ENCODE assay signal across 8 cellular contexts in genomic region chr13:113862191-113862765, GRCh38. TPM values are rescaled to one million over a fixed set of nuclear protein-coding genes. Genes with fewer than 3 reads are reported as not detected.
DNase-seq lines count a peak whose midpoint lies in the region; TF ChIP-seq lines count a peak whose summit lies in the region.

No MANE protein-coding gene starts in this region.

- H3K27ac Mint-ChIP-seq in Calu3 (ENCODE audit: unreplicated experiment) (no peak overlapping the region), progenitor cell of endocrine pancreas (peak overlapping the region; percentile 88)

- TF ChIP-seq CTCF in Calu3 (IDR thresholded peaks at IDR 0.05; ENCODE audit: unreplicated experiment) (no peak), fibroblast of the aortic adventitia (IDR thresholded peaks at IDR 0.05; ENCODE audit: insufficient read depth, low read length) (no peak), progenitor cell of endocrine pancreas (IDR thresholded peaks at IDR 0.05; ENCODE audit: unreplicated experiment) (no peak)

- DNase-seq in Calu3 (no peak), SW480 (ENCODE audit: low spot score) (peak; percentile 58), fibroblast of the aortic adventitia (ENCODE audit: low read depth) (no peak), progenitor cell of endocrine pancreas (ENCODE audit: low spot score, unreplicated experiment) (no peak), NCI-H2227 (lab: John Stamatoyannopoulos, UW; ENCODE audit: unreplicated experiment) (no peak), HuH-7.5 (ENCODE audit: low spot score) (no peak), NCI-H2029 (lab: John Stamatoyannopoulos, UW) (no peak)
- no peak for DNase-seq in stimulated activated CD4-positive, alpha-beta T cell treated with anti-CD3 and anti-CD28 coated beads, Interleukin-4, amount 100 ng/mL, for 24 hours

- no peaks in the 10 kb centered on the region for H3K27me3 Mint-ChIP-seq in Calu3 (ENCODE audit: unreplicated experiment)
- H3K27me3 Mint-ChIP-seq in progenitor cell of endocrine pancreas: peaks cover 32% of the 10 kb centered on the region

- H3K4me3 Mint-ChIP-seq in Calu3 (ENCODE audit: low read depth, unreplicated experiment): peak overlapping the region; percentile 31
- peak overlapping the region; percentile 55 for H3K4me3 Mint-ChIP-seq in progenitor cell of endocrine pancreas (ENCODE audit: low read depth)

- no TSS peak for BruUV-seq in Calu3 (replicated peaks; lab: Mats Ljungman, UMichigan)

- intact Hi-C loops in Calu3 (cut with micrococcal nuclease; ENCODE audit: unreplicated experiment): no loop called here

- no peaks in the 10 kb centered on the region for H3K4me1 Mint-ChIP-seq in Calu3 (ENCODE audit: low read depth, unreplicated experiment)
- H3K4me1 Mint-ChIP-seq in progenitor cell of endocrine pancreas (ENCODE audit: low read depth): peaks cover 21% of the 10 kb centered on the region

- H3K9me3 Mint-ChIP-seq in Calu3 (ENCODE audit: low read depth, unreplicated experiment): no peaks in the 10 kb centered on the region
- H3K9me3 Mint-ChIP-seq in progenitor cell of endocrine pancreas (ENCODE audit: low read depth): no peaks in the 10 kb centered on the region

- peak overlapping the region; percentile 67 for H3K4me3 ChIP-seq in fibroblast of the aortic adventitia (ENCODE audit: low read depth, low read length)

- H3K36me3 Mint-ChIP-seq in Calu3 (ENCODE audit: insufficient read depth, unreplicated experiment) (no peaks in the 10 kb centered on the region), progenitor cell of endocrine pancreas (ENCODE audit: insufficient read depth) (no peaks in the 10 kb centered on the region)

- CTCF ChIA-PET in Calu3 (lab: Charles Lee): no interaction called here

RNA-seq across cellular contexts. Expression of gene GAS6, which starts 1.6 kb away (rescaled TPM):
- total RNA-seq in Calu3 (2022) (0.42 and 0.83 TPM in 2 replicates), fibroblast of the aortic adventitia (ENCODE audit: low replicate concordance) (33.3 and 45.1 TPM in 2 replicates), progenitor cell of endocrine pancreas (11.5 and 13.8 TPM in 2 replicates)
